ENCODE assay signal across 8 cellular contexts in genomic region chr13:53151692-53152421, GRCh38.
DNase-seq lines count a peak whose midpoint lies in the region; ATAC-seq, FAIRE-seq and TF ChIP-seq lines count a peak whose summit lies in the region.

No MANE protein-coding gene starts in this region.

- DNase-seq in activated CD4-positive, alpha-beta T cell treated with anti-CD3 and anti-CD28 coated beads for 36 hours, result peak; percentile 61
- DNase-seq in activated CD4-positive, alpha-beta T cell treated with anti-CD3 and anti-CD28 coated beads for 4 hours, result no peak
- peak; percentile 70 for DNase-seq in NCI-H748 treated with DMSO at 0.1 percent for 48 hours (lab: John Stamatoyannopoulos, UW)
- no peak for DNase-seq in astrocyte (ENCODE audit: low read depth)
- peak; percentile 24 for DNase-seq in iris pigment epithelial cell (ENCODE audit: low read depth)
- peak; percentile 20 for DNase-seq in stimulated activated naive CD8-positive, alpha-beta T cell treated with anti-CD3 and anti-CD28 coated beads, Interleukin-15, Interleukin-2, amounts not matched to agents 100 U/mL and 50 U/mL, for 24 hours

- no peaks in the 10 kb centered on the region for H3K36me3 Mint-ChIP-seq in activated CD4-positive, alpha-beta T cell treated with anti-CD3 and anti-CD28 coated beads for 36 hours (ENCODE audit: low read depth)
- H3K36me3 Mint-ChIP-seq in astrocyte (ENCODE audit: low read depth, unreplicated experiment), result no peaks in the 10 kb centered on the region

- no peak for FAIRE-seq in astrocyte (lab: Jason Lieb, UNC)

- H3K9me3 Mint-ChIP-seq in activated CD4-positive, alpha-beta T cell treated with anti-CD3 and anti-CD28 coated beads for 36 hours (ENCODE audit: low read depth), result no peaks in the 10 kb centered on the region
- peaks cover 2% of the 10 kb centered on the region for H3K9me3 Mint-ChIP-seq in astrocyte (ENCODE audit: unreplicated experiment)

- no peaks in the 10 kb centered on the region for H3K9me3 ChIP-seq in astrocyte (ENCODE audit: insufficient read depth, low read depth, low read length)

- CTCF ChIA-PET in activated CD4-positive, alpha-beta T cell treated with anti-CD3 and anti-CD28 coated beads for 36 hours (lab: Charles Lee), result interaction anchor here (0.6 to 1.4 kb wide), 8 partner anchors 9 to 500 kb away, joined by 3 to 5 read pairs (median 3); no protein-coding TSS in a partner anchor

- H3K27me3 ChIP-seq in astrocyte (ENCODE audit: insufficient read depth, low read length), result no peaks in the 10 kb centered on the region

- H4K20me1 ChIP-seq in astrocyte (ENCODE audit: insufficient read depth, low read length), result no peaks in the 10 kb centered on the region

- no peak overlapping the region for H3K9ac ChIP-seq in astrocyte (ENCODE audit: low read length)

- H3K27me3 Mint-ChIP-seq in activated CD4-positive, alpha-beta T cell treated with anti-CD3 and anti-CD28 coated beads for 36 hours, result peaks cover 6% of the 10 kb centered on the region
- H3K27me3 Mint-ChIP-seq in astrocyte (ENCODE audit: low read depth, unreplicated experiment), result peaks cover 7% of the 10 kb centered on the region

- intact Hi-C loops in activated CD4-positive, alpha-beta T cell treated with anti-CD3 and anti-CD28 coated beads for 36 hours (cut with DNase I, micrococcal nuclease), result loop anchor here in 1 of 2 experiments (5.0 to 10.0 kb wide), 2 partner anchors 305 to 547 kb away; partner anchors contain the start of gene PCDH8

- no peaks in the 10 kb centered on the region for H3K79me2 ChIP-seq in astrocyte (ENCODE audit: insufficient read depth, low read length)

- no peaks in the 10 kb centered on the region for H3K36me3 ChIP-seq in astrocyte (ENCODE audit: insufficient read depth, low read length)

- no peaks in the 10 kb centered on the region for H3K4me1 ChIP-seq in astrocyte (ENCODE audit: insufficient read depth, low read length)

- no peak overlapping the region for H3K4me2 ChIP-seq in astrocyte (ENCODE audit: low read length)

- H3K4me3 Mint-ChIP-seq in activated CD4-positive, alpha-beta T cell treated with anti-CD3 and anti-CD28 coated beads for 36 hours, result no peak overlapping the region
- no peak overlapping the region for H3K4me3 Mint-ChIP-seq in astrocyte (ENCODE audit: unreplicated experiment)

- peak; percentile 55 for TF ChIP-seq CTCF in astrocyte (IDR thresholded peaks at IDR 0.05; ENCODE audit: insufficient read depth, low read depth, low read length)

- no peak overlapping the region for H2AFZ ChIP-seq in astrocyte (ENCODE audit: low read depth, low read length)

- H3K4me1 Mint-ChIP-seq in activated CD4-positive, alpha-beta T cell treated with anti-CD3 and anti-CD28 coated beads for 36 hours, result peaks cover 3% of the 10 kb centered on the region
- no peaks in the 10 kb centered on the region for H3K4me1 Mint-ChIP-seq in astrocyte (ENCODE audit: low read depth, unreplicated experiment)

- no peak overlapping the region for H3K4me3 ChIP-seq in astrocyte (ENCODE audit: insufficient read depth, low read depth, low read length)

- no peak overlapping the region for H3K27ac Mint-ChIP-seq in activated CD4-positive, alpha-beta T cell treated with anti-CD3 and anti-CD28 coated beads for 36 hours
- peak overlapping the region; percentile 56 for H3K27ac Mint-ChIP-seq in astrocyte (ENCODE audit: unreplicated experiment)

- ATAC-seq in activated CD4-positive, alpha-beta T cell treated with anti-CD3 and anti-CD28 coated beads for 36 hours, result peak; percentile 97
- peak; percentile 98 for ATAC-seq in GM21390 (IDR thresholded peaks at IDR 0.05; ENCODE audit: unreplicated experiment)
- peak; percentile 100 for ATAC-seq in HG03558 (IDR thresholded peaks at IDR 0.05; ENCODE audit: extremely low read depth, unreplicated experiment)
- peak; percentile 92 for ATAC-seq in stimulated activated naive CD8-positive, alpha-beta T cell treated with anti-CD3 and anti-CD28 coated beads, Interleukin-15, Interleukin-2, amounts not matched to agents 100 U/mL and 50 U/mL, for 24 hours

- H3K27ac ChIP-seq in astrocyte (ENCODE audit: low read depth, low read length), result no peak overlapping the region

- POLR2A ChIA-PET in activated CD4-positive, alpha-beta T cell treated with anti-CD3 and anti-CD28 coated beads for 36 hours (lab: Charles Lee), result no interaction called here

Comparison
In these comparisons a context has a peak if more than half of its experiments do, and no peak if none do; other contexts are left out.
1. DNase-seq: peak in activated CD4-positive, alpha-beta T cell treated with anti-CD3 and anti-CD28 coated beads for 36 hours (single experiment), NCI-H748 treated with DMSO at 0.1 percent for 48 hours (single experiment), iris pigment epithelial cell (single experiment) and stimulated activated naive CD8-positive, alpha-beta T cell treated with anti-CD3 and anti-CD28 coated beads, Interleukin-15, Interleukin-2, amounts not matched to agents 100 U/mL and 50 U/mL, for 24 hours (single experiment); none in activated CD4-positive, alpha-beta T cell treated with anti-CD3 and anti-CD28 coated beads for 4 hours (0 of 2) and astrocyte (single experiment).
2. Peak in every context shown above with its lines, with median percentiles within 50 percentile points of each other: ATAC-seq.